ENCODE assay signal across 8 cellular contexts in the genomic region with DNA sequence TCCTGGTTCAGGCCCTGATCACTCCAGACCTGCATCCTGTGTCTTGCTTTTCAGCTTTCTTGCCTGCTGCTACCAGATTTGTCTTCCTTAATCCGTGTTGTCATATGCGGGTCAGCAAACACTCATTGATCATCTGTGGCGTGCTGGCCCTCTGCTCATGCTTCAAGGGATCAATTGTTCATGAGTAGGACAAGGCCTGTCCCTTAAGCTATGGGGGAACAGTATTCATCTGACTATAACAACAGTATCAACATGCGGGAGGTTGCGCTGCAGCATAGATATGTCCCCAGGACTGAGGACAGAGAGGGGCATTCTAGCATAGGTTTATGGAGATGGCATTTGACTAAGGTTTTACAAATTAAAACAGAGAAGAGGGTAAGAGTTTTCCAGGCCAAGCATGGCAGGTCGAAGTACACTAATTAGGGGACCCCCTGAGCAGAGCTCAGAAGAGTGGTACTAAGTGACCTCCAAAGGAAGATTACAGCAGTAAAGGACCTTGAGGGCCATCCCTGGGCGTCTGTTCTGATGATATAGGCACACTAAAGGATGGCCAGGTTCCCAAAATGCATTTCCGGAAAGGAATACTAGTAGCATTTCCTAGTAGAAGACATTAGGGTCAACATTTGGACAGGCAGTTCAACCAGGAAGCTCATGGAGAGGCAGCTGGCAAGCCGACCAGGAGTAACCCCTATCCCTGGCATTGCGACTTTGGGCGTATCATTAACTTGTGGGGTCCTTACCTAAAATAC. TPM values are rescaled to one million over a fixed set of nuclear protein-coding genes. Genes with fewer than 3 reads are reported as not detected.
DNase-seq lines count a peak whose midpoint lies in the region; ATAC-seq, FAIRE-seq and TF ChIP-seq lines count a peak whose summit lies in the region.

No MANE protein-coding gene starts in this region.

- peaks cover 0 to 15% of the 10 kb centered on the region in 2 experiments; a peak in 2 of 4 replicates for H3K79me2 ChIP-seq in H1 (ENCODE audit: control insufficient read depth in 1 of 2, insufficient read depth in 2 of 2, low read length in 2 of 2)
- H3K79me2 ChIP-seq in osteoblast (ENCODE audit: insufficient read depth, low read length) = peaks cover 14% of the 10 kb centered on the region

- WGBS in H1 (ENCODE audit: extremely low coverage in 1 of 2, insufficient coverage in 1 of 2, insufficient read length in 1 of 2, insufficient replicate concordance in 2 of 2, low coverage in 1 of 2, low lambda C conversion rate in 2 of 2, missing lambda C conversion rate in 1 of 2), 2 experiments = 62% methylated on average over 11 of the region's 11 CpGs; no CpG with 5 or more reads in 1 of the 2 experiments

- H2BK15ac ChIP-seq in H1 (ENCODE audit: low read length) = no peak overlapping the region

- no peak for DNase-seq in CD8-positive, alpha-beta T cell
- DNase-seq in LHCN-M2 (ENCODE audit: low read depth) = peak; percentile 17
- no peak for DNase-seq in H1 (ENCODE audit: low read depth in 1 of 2, low spot score in 2 of 2)
- DNase-seq in osteoblast (ENCODE audit: insufficient read length, low spot score, missing footprints) = peak; percentile 37
- DNase-seq in stimulated activated CD8-positive, alpha-beta memory T cell treated with anti-CD3 and anti-CD28 coated beads, Interleukin-4, amount 100 ng/mL, for 48 hours = no peak
- DNase-seq in mucosa of gallbladder (ENCODE audit: low spot score) = no peak
- no peak for DNase-seq in SHP77 treated with DMSO at 0.1 percent for 48 hours (lab: John Stamatoyannopoulos, UW)
- no peak for DNase-seq in NCI-H1417 treated with DMSO at 0.1 percent for 48 hours (lab: John Stamatoyannopoulos, UW)

- H3K27me3 ChIP-seq in CD8-positive, alpha-beta T cell (ENCODE audit: insufficient read depth, low read length) = peaks cover 4% of the 10 kb centered on the region
- peaks cover 0 to 2% (median 0%) of the 10 kb centered on the region in 4 experiments; a peak in 1 of 7 replicates for H3K27me3 ChIP-seq in H1 (replicated peaks in 1 of 4; ENCODE audit: control insufficient read depth in 3 of 4, extremely low read depth in 1 of 4, insufficient read depth in 3 of 4, low read length in 3 of 4)
- peaks cover 2% of the 10 kb centered on the region for H3K27me3 ChIP-seq in osteoblast (ENCODE audit: insufficient read depth, low read length)

- no peak overlapping the region for H3K27ac Mint-ChIP-seq in CD8-positive, alpha-beta T cell

- H3K4me1 ChIP-seq in CD8-positive, alpha-beta T cell (ENCODE audit: insufficient read depth, low read length) = peaks cover 24% of the 10 kb centered on the region
- H3K4me1 ChIP-seq in H1 (replicated peaks in 1 of 4; ENCODE audit: control insufficient read depth in 3 of 4, insufficient read depth in 4 of 4, low read length in 3 of 4) = peaks cover 0 to 5% (median 2%) of the 10 kb centered on the region in 4 experiments; a peak in 3 of 7 replicates
- H3K4me1 ChIP-seq in osteoblast (ENCODE audit: insufficient read depth, low read length) = peaks cover 30% of the 10 kb centered on the region

- peak overlapping the region; percentile 46 for H3K56ac ChIP-seq in H1 (replicated peaks; ENCODE audit: insufficient read length, low read depth, low read length)

- no peak overlapping the region for H2AK5ac ChIP-seq in H1 (ENCODE audit: low read depth, low read length)

- peak overlapping the region; percentile 59 for H3K23ac ChIP-seq in H1 (ENCODE audit: insufficient read length)

- no peaks in the 10 kb centered on the region for H3K36me3 ChIP-seq in CD8-positive, alpha-beta T cell (ENCODE audit: insufficient read depth, low read length)
- H3K36me3 ChIP-seq in H1 (ENCODE audit: control insufficient read depth in 2 of 4, insufficient read depth in 4 of 4, low read length in 3 of 4) = no peaks in the 10 kb centered on the region
- no peaks in the 10 kb centered on the region for H3K36me3 ChIP-seq in osteoblast (ENCODE audit: insufficient read depth, low read length)

- H3K23me2 ChIP-seq in H1 (ENCODE audit: low read depth, low read length) = peaks cover 9% of the 10 kb centered on the region; the same call in 1 of the 2 replicates

- peaks cover 6% of the 10 kb centered on the region for H3K36me3 Mint-ChIP-seq in CD8-positive, alpha-beta T cell

- peak overlapping the region; percentile 99 for H3K27ac ChIP-seq in CD8-positive, alpha-beta T cell (ENCODE audit: low read depth, low read length)
- H3K27ac ChIP-seq in H1 (ENCODE audit: low read depth, low read length) = peak overlapping the region; percentile 31; the same call in 1 of the 2 replicates
- H3K27ac ChIP-seq in osteoblast (ENCODE audit: low read depth, low read length) = peak overlapping the region; percentile 60

- H4K20me1 ChIP-seq in H1 (replicated peaks in 1 of 2; ENCODE audit: control insufficient read depth in 1 of 2, insufficient read depth in 2 of 2, low read length in 2 of 2) (peaks cover 2% of the 10 kb centered on the region in 2 experiments), osteoblast (ENCODE audit: insufficient read depth, low read length) (no peaks in the 10 kb centered on the region)

- H4K8ac ChIP-seq in H1 (ENCODE audit: extremely low read depth, insufficient read depth, low read length) = peak overlapping the region; percentile 78

- CTCF ChIA-PET in CD8-positive, alpha-beta T cell (lab: Charles Lee) = interaction anchor here (0.8 to 3.7 kb wide), 6 partner anchors 9 to 76 kb away, joined by 3 to 26 read pairs (median 6); partner anchors contain the start of genes SH3BP5L and ZNF692
- CTCF ChIA-PET in H1 (lab: Charles Lee; ENCODE audit: partially characterized antibody) = interaction anchor here (1.1 to 2.6 kb wide), 8 partner anchors 10 to 87 kb away, joined by 5 to 12 read pairs (median 7); partner anchors contain the start of genes SH3BP5L and ZNF692

- H3K4me1 Mint-ChIP-seq in CD8-positive, alpha-beta T cell (ENCODE audit: low read depth) = peaks cover 31% of the 10 kb centered on the region

- TF ChIP-seq RAD21 in H1 (IDR thresholded peaks at IDR 0.05 in 1 of 2, conservative IDR thresholded peaks at IDR 0.05 in 1 of 2; ENCODE audit: low read depth in 2 of 2, low read length in 2 of 2) = no peak

- FAIRE-seq in H1 (lab: Jason Lieb, UNC) = no peak

- peak overlapping the region; percentile 54 to 79 (median 57); a peak in 6 of 7 replicates for H3K9ac ChIP-seq in H1 (replicated peaks in 1 of 4; ENCODE audit: extremely low read depth in 1 of 4, low read depth in 3 of 4, low read length in 3 of 4)

- H2BK5ac ChIP-seq in H1 (ENCODE audit: low read depth, low read length) = no peak overlapping the region

- ATAC-seq in CD8-positive, alpha-beta T cell = no peak

- no peak for TF ChIP-seq POLR2A in H1 (IDR thresholded peaks at IDR 0.05; ENCODE audit: control extremely low read depth in 1 of 2, low read depth in 2 of 2, low read length in 2 of 2)

- POLR2A ChIA-PET in CD8-positive, alpha-beta T cell (lab: Charles Lee) = interaction anchor here (0.6 to 5.1 kb wide), 6 partner anchors 10 to 88 kb away, joined by 3 to 95 read pairs (median 8); partner anchors contain the start of genes SH3BP5L and ZNF692
- POLR2A ChIA-PET in H1 (lab: Charles Lee; ENCODE audit: partially characterized antibody) = interaction anchor here (0.6 to 7.3 kb wide), 13 partner anchors 11 to 1897 kb away, joined by 3 to 69 read pairs (median 4); partner anchors contain the start of genes PGBD2, SH3BP5L and ZNF692

- no peak overlapping the region for H2BK20ac ChIP-seq in H1 (ENCODE audit: low read length)

- no peaks in the 10 kb centered on the region for H3K9me3 Mint-ChIP-seq in CD8-positive, alpha-beta T cell

- H3K14ac ChIP-seq in H1 (ENCODE audit: insufficient read length) = no peak overlapping the region

- no peak for TF ChIP-seq CTCF in CD8-positive, alpha-beta T cell (IDR thresholded peaks at IDR 0.05)
- TF ChIP-seq CTCF in H1 (IDR thresholded peaks at IDR 0.05; ENCODE audit: control extremely low read depth in 1 of 3, insufficient read depth in 1 of 3, low read depth in 1 of 3, low read length in 3 of 3) (no peak), osteoblast (IDR thresholded peaks at IDR 0.05; ENCODE audit: extremely low read depth, low read depth, low read length) (no peak)

- no peak overlapping the region for H3K4me3 Mint-ChIP-seq in CD8-positive, alpha-beta T cell

- no peak overlapping the region for H3K4ac ChIP-seq in H1 (replicated peaks; ENCODE audit: insufficient read length, low read depth, low read length)

- no peak overlapping the region for H2BK12ac ChIP-seq in H1 (ENCODE audit: low read depth, low read length)

- H2AFZ ChIP-seq in H1 (ENCODE audit: low read length) = peak overlapping the region; percentile 60; the same call in 1 of the 2 replicates
- H2AFZ ChIP-seq in osteoblast (ENCODE audit: low read length) = peak overlapping the region; percentile 91

- H2BK120ac ChIP-seq in H1 (replicated peaks; ENCODE audit: low read depth, low read length) = no peak overlapping the region

- H4K91ac ChIP-seq in H1 (replicated peaks; ENCODE audit: insufficient read length, low read length) = peak overlapping the region; percentile 22

- intact Hi-C loops in CD8-positive, alpha-beta T cell (cut with DNase I, micrococcal nuclease) = no loop called here

- H3K79me1 ChIP-seq in H1 (ENCODE audit: low read depth, low read length) = peaks cover 2% of the 10 kb centered on the region; the same call in 1 of the 2 replicates

- H3K27me3 Mint-ChIP-seq in CD8-positive, alpha-beta T cell (ENCODE audit: low read depth) = peaks cover 2% of the 10 kb centered on the region

- H3K18ac ChIP-seq in H1 (ENCODE audit: extremely low read depth, low read length) = no peak overlapping the region

- H3K9me3 ChIP-seq in CD8-positive, alpha-beta T cell (ENCODE audit: low read length) = no peaks in the 10 kb centered on the region
- H3K9me3 ChIP-seq in H1 (ENCODE audit: insufficient read depth in 2 of 2, low read depth in 1 of 2, low read length in 1 of 2) = no peaks in the 10 kb centered on the region
- H3K9me3 ChIP-seq in osteoblast (ENCODE audit: low read depth, low read length) = no peaks in the 10 kb centered on the region

- TF ChIP-seq EP300 in H1 (IDR thresholded peaks at IDR 0.05; ENCODE audit: borderline replicate concordance in 1 of 2, low read depth in 2 of 2, low read length in 2 of 2) = no peak

- H3K4me2 ChIP-seq in H1 (ENCODE audit: insufficient read depth in 1 of 2, low read depth in 2 of 2, low read length in 2 of 2) (peak overlapping the region; percentile 78), osteoblast (ENCODE audit: insufficient read depth, low read length) (peak overlapping the region; percentile 91)

- peak overlapping the region; percentile 12 for H4K5ac ChIP-seq in H1 (ENCODE audit: insufficient read length, low read depth, low read length)

- peak overlapping the region; percentile 61 for H3K4me3 ChIP-seq in CD8-positive, alpha-beta T cell (ENCODE audit: low read depth, low read length)
- H3K4me3 ChIP-seq in H1 (ENCODE audit: extremely low read depth in 1 of 4, insufficient read depth in 2 of 4, low read depth in 3 of 4, low read length in 4 of 4) (peak overlapping the region; percentile 40 to 81 (median 56)), osteoblast (ENCODE audit: insufficient read depth, low read length) (peak overlapping the region; percentile 92)

RNA-seq across cellular contexts. Expression of gene ZNF672, which starts 0.8 kb away (rescaled TPM):
- 10 to 100 TPM; 33.8 to 33.9 TPM for total RNA-seq in CD8-positive, alpha-beta T cell
- total RNA-seq in LHCN-M2 (2014; rRNA removed) (24.6 and 28.4 TPM in 2 replicates), osteoblast (15.2 and 15.3 TPM in 2 replicates), mucosa of gallbladder (41.6 TPM)
- polyA plus RNA-seq in LHCN-M2 (2012) = 12.4 TPM
- total RNA-seq in H1 (2021; fragmentation: NEBNext Ultra II Directional; extraction: Animal tissue kit (Norgen Biotek cat#: 25700)) = 28.4 and 30.7 TPM in 2 replicates
- 40.4 and 40.7 TPM in 2 replicates for polyA plus RNA-seq in H1 (2011; rRNA removed)
- polyA plus RNA-seq in H1 (2011; cell fraction: cytosol; rRNA removed) = 29.5 TPM
- 25.3 TPM for polyA plus RNA-seq in H1 (2011; cell fraction: nucleus; rRNA removed)
- 15.9 to 22.8 TPM (median 20.8 TPM) in 4 replicates for polyA plus RNA-seq in H1 (2012, experiment 1 of 2)
- 31.7 TPM for polyA plus RNA-seq in H1 (2012, experiment 2 of 2)
- polyA plus RNA-seq in H1 (2013, experiment 1 of 2) = 17.9 TPM
- 18.5 TPM for polyA plus RNA-seq in H1 (2013, experiment 2 of 2)
- 27.1 and 34.9 TPM in 2 replicates for polyA minus RNA-seq in H1 (2011; rRNA and poly(A)+ RNA removed)
- 26.9 TPM for polyA minus RNA-seq in H1 (2011; cell fraction: cytosol; rRNA and poly(A)+ RNA removed)
- 29.5 TPM for polyA minus RNA-seq in H1 (2011; cell fraction: nucleus; rRNA and poly(A)+ RNA removed)

RNA-seq across cellular contexts. Expression of gene SH3BP5L, which starts 11.5 kb away (rescaled TPM):
- 10 to 100 TPM; 19.0 to 20.4 TPM for total RNA-seq in CD8-positive, alpha-beta T cell
- 18.0 and 24.3 TPM in 2 replicates for total RNA-seq in LHCN-M2 (2014; rRNA removed)
- polyA plus RNA-seq in LHCN-M2 (2012) = 20.8 TPM
- 27.9 and 28.4 TPM in 2 replicates for total RNA-seq in H1 (2021; fragmentation: NEBNext Ultra II Directional; extraction: Animal tissue kit (Norgen Biotek cat#: 25700))
- polyA plus RNA-seq in H1 (2011; rRNA removed) = 20.2 and 29.7 TPM in 2 replicates
- polyA plus RNA-seq in H1 (2011; cell fraction: cytosol; rRNA removed) = 27.2 TPM
- polyA plus RNA-seq in H1 (2011; cell fraction: nucleus; rRNA removed) = 32.9 TPM
- 14.2 to 20.1 TPM (median 19.1 TPM) in 4 replicates for polyA plus RNA-seq in H1 (2012, experiment 1 of 2)
- 18.1 TPM for polyA plus RNA-seq in H1 (2012, experiment 2 of 2)
- polyA plus RNA-seq in H1 (2013, experiment 1 of 2) = 14.2 TPM
- polyA plus RNA-seq in H1 (2013, experiment 2 of 2) = 13.8 TPM
- polyA minus RNA-seq in H1 (2011; rRNA and poly(A)+ RNA removed) = 15.4 and 21.6 TPM in 2 replicates
- 13.0 TPM for polyA minus RNA-seq in H1 (2011; cell fraction: cytosol; rRNA and poly(A)+ RNA removed)
- 24.4 TPM for polyA minus RNA-seq in H1 (2011; cell fraction: nucleus; rRNA and poly(A)+ RNA removed)
- total RNA-seq in osteoblast = 23.6 and 25.3 TPM in 2 replicates
- total RNA-seq in mucosa of gallbladder = 40.0 TPM

RNA-seq across cellular contexts. Expression of gene ZNF692, which starts 21.7 kb away (rescaled TPM):
- 10 to 100 TPM; 18.7 to 19.2 TPM for total RNA-seq in CD8-positive, alpha-beta T cell
- 44.6 and 44.8 TPM in 2 replicates for total RNA-seq in LHCN-M2 (2014; rRNA removed)
- 8.2 TPM for polyA plus RNA-seq in LHCN-M2 (2012)
- total RNA-seq in H1 (2021; fragmentation: NEBNext Ultra II Directional; extraction: Animal tissue kit (Norgen Biotek cat#: 25700)) = 38.4 and 39.7 TPM in 2 replicates
- 52.3 and 55.8 TPM in 2 replicates for polyA plus RNA-seq in H1 (2011; rRNA removed)
- 75.0 TPM for polyA plus RNA-seq in H1 (2011; cell fraction: cytosol; rRNA removed)
- 255 TPM for polyA plus RNA-seq in H1 (2011; cell fraction: nucleus; rRNA removed)
- polyA plus RNA-seq in H1 (2012, experiment 1 of 2) = 47.8 to 62.3 TPM (median 56.6 TPM) in 4 replicates
- 42.7 TPM for polyA plus RNA-seq in H1 (2012, experiment 2 of 2)
- 30.6 TPM for polyA plus RNA-seq in H1 (2013, experiment 1 of 2)
- 26.0 TPM for polyA plus RNA-seq in H1 (2013, experiment 2 of 2)
- 12.5 and 15.3 TPM in 2 replicates for polyA minus RNA-seq in H1 (2011; rRNA and poly(A)+ RNA removed)
- polyA minus RNA-seq in H1 (2011; cell fraction: cytosol; rRNA and poly(A)+ RNA removed) = 12.3 TPM
- polyA minus RNA-seq in H1 (2011; cell fraction: nucleus; rRNA and poly(A)+ RNA removed) = 40.6 TPM
- 9.1 and 12.3 TPM in 2 replicates for total RNA-seq in osteoblast
- total RNA-seq in mucosa of gallbladder = 62.7 TPM

Comparison
In these comparisons a context has a peak if more than half of its experiments do, and no peak if none do; other contexts are left out.
1. DNase-seq: peak in LHCN-M2 (single experiment) and osteoblast (single experiment); none in CD8-positive, alpha-beta T cell (0 of 7), H1 (0 of 2), stimulated activated CD8-positive, alpha-beta memory T cell treated with anti-CD3 and anti-CD28 coated beads, Interleukin-4, amount 100 ng/mL, for 48 hours (single experiment), mucosa of gallbladder (single experiment), SHP77 treated with DMSO at 0.1 percent for 48 hours (single experiment) and NCI-H1417 treated with DMSO at 0.1 percent for 48 hours (single experiment).
2. H3K27ac ChIP-seq: peak in every context shown above with its lines; median percentile 99 in CD8-positive, alpha-beta T cell; 60 in osteoblast; 31 in H1.
3. Peak in every context shown above with its lines, with median percentiles within 50 percentile points of each other: H3K4me3 ChIP-seq.